In the genomic region with DNA sequence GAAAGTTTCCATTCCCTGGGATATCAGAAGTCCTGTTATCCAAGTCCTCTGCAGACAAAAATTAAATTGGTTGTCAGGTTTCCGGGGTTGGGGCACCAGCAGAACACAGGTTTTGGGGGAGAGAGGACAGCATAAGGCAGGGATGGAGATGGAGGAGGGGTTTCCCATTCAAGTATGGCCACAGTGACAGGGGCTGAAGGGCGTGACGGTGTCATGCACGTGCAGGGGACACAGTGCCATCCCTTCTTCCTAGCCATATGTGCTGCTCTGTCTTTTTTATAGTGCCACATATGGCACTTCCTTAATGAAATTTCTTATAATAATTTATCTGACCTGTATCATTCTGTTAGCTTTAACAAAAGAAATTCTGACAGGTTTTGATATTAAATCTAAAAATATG, we compare ENCODE assay signal across 24 cellular contexts.
A peak's percentile ranks its signal among the peaks of the same experiment; 100 is the strongest.
DNase-seq lines count a peak whose midpoint lies in the region; ATAC-seq, FAIRE-seq and TF ChIP-seq lines count a peak whose summit lies in the region.
"Had no signal": no experiment of that assay in that cellular context is flagged by ENCODE, and none has a peak within 500 bp of the region (broad histone marks: within the 10 kb centered on the region; RNA-seq: fewer than 3 reads in every experiment).

No MANE protein-coding gene starts in this region.

- H3K4me3 Mint-ChIP-seq in activated CD4-positive, alpha-beta T cell treated with anti-CD3 and anti-CD28 coated beads, Interleukin-2, amount 10 ng/mL, durations not matched to agents 24 days and 14 days = no peak overlapping the region
- no peak overlapping the region for H3K4me3 Mint-ChIP-seq in activated CD4-positive, alpha-beta T cell treated with anti-CD3 and anti-CD28 coated beads for 36 hours
- H3K4me3 Mint-ChIP-seq in T-helper 17 cell = no peak overlapping the region
- H3K4me3 Mint-ChIP-seq in endothelial cell (ENCODE audit: unreplicated experiment) = no peak overlapping the region
- H3K4me3 Mint-ChIP-seq: CD4-positive, CD25-positive, alpha-beta regulatory T cell; CD8-positive, alpha-beta memory T cell; HFFc6; IgD-negative memory B cell had no signal

- H3K9me3 Mint-ChIP-seq in activated CD4-positive, alpha-beta T cell treated with anti-CD3 and anti-CD28 coated beads, Interleukin-2, amount 10 ng/mL, durations not matched to agents 24 days and 14 days = peaks cover 12% of the 10 kb centered on the region
- H3K9me3 Mint-ChIP-seq in activated CD4-positive, alpha-beta T cell treated with anti-CD3 and anti-CD28 coated beads for 36 hours (ENCODE audit: low read depth) = no peaks in the 10 kb centered on the region
- H3K9me3 Mint-ChIP-seq in endothelial cell (ENCODE audit: unreplicated experiment) = no peaks in the 10 kb centered on the region
- H3K9me3 Mint-ChIP-seq: CD8-positive, alpha-beta memory T cell; HFFc6 had no signal

- H3K4me3 ChIP-seq in small intestine (ENCODE audit: low read depth in 1 of 2, low read length in 2 of 2) = no peak overlapping the region

- peaks cover 19% of the 10 kb centered on the region for H3K27me3 Mint-ChIP-seq in activated CD4-positive, alpha-beta T cell treated with anti-CD3 and anti-CD28 coated beads, Interleukin-2, amount 10 ng/mL, durations not matched to agents 24 days and 14 days
- peaks cover 19% of the 10 kb centered on the region for H3K27me3 Mint-ChIP-seq in activated CD4-positive, alpha-beta T cell treated with anti-CD3 and anti-CD28 coated beads for 36 hours
- no peaks in the 10 kb centered on the region for H3K27me3 Mint-ChIP-seq in T-helper 17 cell
- H3K27me3 Mint-ChIP-seq in endothelial cell (ENCODE audit: unreplicated experiment) = peaks cover 3% of the 10 kb centered on the region
- H3K27me3 Mint-ChIP-seq: CD4-positive, CD25-positive, alpha-beta regulatory T cell; CD8-positive, alpha-beta memory T cell; IgD-negative memory B cell had no signal

- peak overlapping the region; percentile 4 for H3K27ac ChIP-seq in KOPT-K1 (ENCODE audit: low read depth, low read length, poor library complexity, severe bottlenecking)
- H3K27ac ChIP-seq in small intestine (ENCODE audit: low read depth in 1 of 2, low read length in 1 of 2) = no peak overlapping the region
- H3K27ac ChIP-seq in RWPE1 = no peak overlapping the region

- WGBS in small intestine, 3 donors = 89 to 93% (median 89%) methylated on average over 4 of the region's 4 CpGs

- TF ChIP-seq CTCF in RWPE1 (conservative IDR thresholded peaks at IDR 0.05; ENCODE audit: low read depth) (no peak), endothelial cell (IDR thresholded peaks at IDR 0.05; ENCODE audit: unreplicated experiment) (no peak)

- no peaks in the 10 kb centered on the region for H3K27me3 ChIP-seq in small intestine (ENCODE audit: control insufficient read depth in 2 of 2, insufficient read depth in 2 of 2, low read length in 2 of 2)

- FAIRE-seq in small intestine (lab: Jason Lieb, UNC) = no peak
- FAIRE-seq: GM12892, GM18507, HTR-8/SVneo had no signal

- H3K4me1 Mint-ChIP-seq in activated CD4-positive, alpha-beta T cell treated with anti-CD3 and anti-CD28 coated beads, Interleukin-2, amount 10 ng/mL, durations not matched to agents 24 days and 14 days = peaks cover 11% of the 10 kb centered on the region
- H3K4me1 Mint-ChIP-seq in activated CD4-positive, alpha-beta T cell treated with anti-CD3 and anti-CD28 coated beads for 36 hours = peaks cover 10% of the 10 kb centered on the region
- peaks cover 11% of the 10 kb centered on the region for H3K4me1 Mint-ChIP-seq in T-helper 17 cell
- no peaks in the 10 kb centered on the region for H3K4me1 Mint-ChIP-seq in endothelial cell (ENCODE audit: unreplicated experiment)

- H3K36me3 ChIP-seq in KOPT-K1 (ENCODE audit: insufficient read depth, low read length) (no peaks in the 10 kb centered on the region), small intestine (ENCODE audit: control insufficient read depth in 2 of 2, insufficient read depth in 2 of 2, low read length in 2 of 2) (no peaks in the 10 kb centered on the region)

- no peaks in the 10 kb centered on the region for H3K36me3 Mint-ChIP-seq in activated CD4-positive, alpha-beta T cell treated with anti-CD3 and anti-CD28 coated beads, Interleukin-2, amount 10 ng/mL, durations not matched to agents 24 days and 14 days (ENCODE audit: low read depth)
- no peaks in the 10 kb centered on the region for H3K36me3 Mint-ChIP-seq in activated CD4-positive, alpha-beta T cell treated with anti-CD3 and anti-CD28 coated beads for 36 hours (ENCODE audit: low read depth)
- H3K36me3 Mint-ChIP-seq in T-helper 17 cell (ENCODE audit: low read depth) = no peaks in the 10 kb centered on the region
- H3K36me3 Mint-ChIP-seq in endothelial cell (ENCODE audit: low read depth, unreplicated experiment) = no peaks in the 10 kb centered on the region
- H3K36me3 Mint-ChIP-seq: CD4-positive, CD25-positive, alpha-beta regulatory T cell; IgD-negative memory B cell had no signal

- ATAC-seq in activated CD4-positive, alpha-beta T cell treated with anti-CD3 and anti-CD28 coated beads for 36 hours = no peak
- ATAC-seq in T-helper 17 cell = no peak
- ATAC-seq: HCT116 had no signal

- POLR2A ChIA-PET in activated CD4-positive, alpha-beta T cell treated with anti-CD3 and anti-CD28 coated beads for 36 hours (lab: Charles Lee) = no interaction called here
- POLR2A ChIA-PET in RWPE1 (lab: Yijun Ruan, JAX; ENCODE audit: low non-redundant PET) = no interaction called here

- DNase-seq in activated CD4-positive, alpha-beta T cell treated with anti-CD3 and anti-CD28 coated beads, Interleukin-2, amount 10 ng/mL, durations not matched to agents 24 days and 14 days = peak; percentile 20
- DNase-seq in activated CD4-positive, alpha-beta T cell treated with anti-CD3 and anti-CD28 coated beads for 36 hours = no peak
- DNase-seq in T-helper 17 cell (no peak), small intestine (no peak), RWPE1 (ENCODE audit: low spot score) (no peak), endothelial cell (ENCODE audit: low spot score) (no peak)
- DNase-seq: 8988T; C1 segment of cervical spinal cord; CD4-positive, CD25-positive, alpha-beta regulatory T cell; CD8-positive, alpha-beta memory T cell; COR-L47; DMS 273 treated with DMSO at 0.1 percent for 48 hours; DMS53; DND-41; GDM1; GOT3; H7; HFFc6 had no signal

- H3K4me1 ChIP-seq in small intestine (ENCODE audit: control insufficient read depth in 2 of 2, insufficient read depth in 1 of 2, low read depth in 1 of 2, low read length in 1 of 2) = no peaks in the 10 kb centered on the region

- H3K9me3 ChIP-seq in KOPT-K1 (ENCODE audit: insufficient read depth, low read length, poor library complexity, severe bottlenecking) (no peaks in the 10 kb centered on the region), T-helper 17 cell (ENCODE audit: control insufficient read depth, low read length, poor library complexity, severe bottlenecking) (no peaks in the 10 kb centered on the region), small intestine (ENCODE audit: control insufficient read depth, low read depth) (no peaks in the 10 kb centered on the region)

- H3K27ac Mint-ChIP-seq in activated CD4-positive, alpha-beta T cell treated with anti-CD3 and anti-CD28 coated beads, Interleukin-2, amount 10 ng/mL, durations not matched to agents 24 days and 14 days = no peak overlapping the region
- H3K27ac Mint-ChIP-seq in activated CD4-positive, alpha-beta T cell treated with anti-CD3 and anti-CD28 coated beads for 36 hours = no peak overlapping the region
- H3K27ac Mint-ChIP-seq in T-helper 17 cell (peak overlapping the region; percentile 57), endothelial cell (ENCODE audit: unreplicated experiment) (no peak overlapping the region)
- H3K27ac Mint-ChIP-seq: CD4-positive, CD25-positive, alpha-beta regulatory T cell; CD8-positive, alpha-beta memory T cell; HFFc6; IgD-negative memory B cell had no signal

- CTCF ChIA-PET in activated CD4-positive, alpha-beta T cell treated with anti-CD3 and anti-CD28 coated beads for 36 hours (lab: Charles Lee) = no interaction called here
- CTCF ChIA-PET in RWPE1 (lab: Yijun Ruan, JAX) = interaction anchor here (0.6 kb wide), 1 partner anchor 8 kb away, joined by 4 read pairs; no protein-coding TSS in a partner anchor

- intact Hi-C loops in activated CD4-positive, alpha-beta T cell treated with anti-CD3 and anti-CD28 coated beads, Interleukin-2, amount 10 ng/mL, durations not matched to agents 24 days and 14 days (cut with micrococcal nuclease) = no loop called here
- intact Hi-C loops in activated CD4-positive, alpha-beta T cell treated with anti-CD3 and anti-CD28 coated beads for 36 hours (cut with DNase I, micrococcal nuclease) = no loop called here
